Comparison of ENCODE assay signal across 8 cellular contexts in genomic region chr6:42224222-42225042, GRCh38. TPM values are rescaled to one million over a fixed set of nuclear protein-coding genes. Genes with fewer than 3 reads are reported as not detected.
A peak's percentile ranks its signal among the peaks of the same experiment; 100 is the strongest.
DNase-seq lines count a peak whose midpoint lies in the region; ATAC-seq, FAIRE-seq and TF ChIP-seq lines count a peak whose summit lies in the region.

No MANE protein-coding gene starts in this region.

- peaks cover 0 to 6% (median 0%) of the 10 kb centered on the region in 4 donors for H3K4me1 ChIP-seq in upper lobe of left lung

- DNase-seq in GM12891 (ENCODE audit: insufficient read length, low spot score) (no peak), HS-5 (ENCODE audit: low read depth) (peak; percentile 91), dedifferentiated amniotic fluid mesenchymal stem cell (ENCODE audit: extremely low spot score) (peak; percentile 36), Right ventricle myocardium inferior (ENCODE audit: missing footprints) (no peak), upper lobe of left lung (no peak), hypothalamus (lab: John Stamatoyannopoulos, UW) (no peak), NCI-H187 treated with DMSO at 0.1 percent for 48 hours (lab: John Stamatoyannopoulos, UW) (no peak)

- H3K36me3 ChIP-seq in upper lobe of left lung = peaks cover 0 to 5% (median 2%) of the 10 kb centered on the region in 4 donors

- intact Hi-C loops in Right ventricle myocardium inferior (cut with DNase I) = no loop called here

- no peak for TF ChIP-seq CTCF in upper lobe of left lung (IDR thresholded peaks at IDR 0.05)

- TF ChIP-seq POLR2A in GM12891 (IDR thresholded peaks at IDR 0.05; ENCODE audit: low read depth, low read length) = no peak
- TF ChIP-seq POLR2A in upper lobe of left lung (IDR thresholded peaks at IDR 0.05) = no peak

- TF ChIP-seq EP300 in upper lobe of left lung (IDR thresholded peaks at IDR 0.05) = no peak

- no peaks in the 10 kb centered on the region for H3K27me3 ChIP-seq in upper lobe of left lung

- ATAC-seq in GM21528 (IDR thresholded peaks at IDR 0.05; ENCODE audit: low FRiP score, unreplicated experiment) (peak; percentile 79), Right ventricle myocardium inferior (no peak), upper lobe of left lung (ENCODE audit: low FRiP score in 2 of 2) (no peak)

- H3K27ac ChIP-seq in upper lobe of left lung = no peak overlapping the region

- FAIRE-seq in GM12891 (lab: Jason Lieb, UNC) = peak; percentile 80

- no peak overlapping the region for H3K4me3 ChIP-seq in upper lobe of left lung

- H3K9me3 ChIP-seq in upper lobe of left lung = no peaks in the 10 kb centered on the region

- WGBS in upper lobe of left lung, 2 donors = 71 to 85% methylated on average over 12 of the region's 12 CpGs

TF ChIP-seq in GM12891, 5 proteins besides CTCF, POLR2A, EP300 and RAD21:
- TF ChIP-seq POU2F2 (IDR thresholded peaks at IDR 0.05; ENCODE audit: low read depth, low read length) (peak; percentile 94), SPI1 (IDR thresholded peaks at IDR 0.05; ENCODE audit: low read depth, low read length) (no peak), POLR2AphosphoS5 (IDR thresholded peaks at IDR 0.05; ENCODE audit: low read depth, low read length) (no peak; the same call in 1 of the 2 replicates), TAF1 (IDR thresholded peaks at IDR 0.05; ENCODE audit: low read depth, low read length) (0 out of 2 replicates have a peak, but pooled peaks have one; percentile 19)

RNA-seq across cellular contexts. Expression of gene MRPS10, which starts 6.8 kb away (rescaled TPM):
- 18.0 TPM for polyA plus RNA-seq in GM12891 (2012; ENCODE audit: low read depth, missing spikeins)
- 62.3 TPM for total RNA-seq in Right ventricle myocardium inferior
- total RNA-seq in upper lobe of left lung = 10 to 100 TPM in 5 of 6 donors, 1 to 10 TPM in 1; 9.2 to 32.4 (median 21.2) TPM

RNA-seq across cellular contexts. Expression of gene GUCA1B, which starts 29.7 kb away (rescaled TPM):
- not detected for polyA plus RNA-seq in GM12891 (2012; ENCODE audit: low read depth, missing spikeins)
- total RNA-seq in Right ventricle myocardium inferior (1.2 TPM), upper lobe of left lung (10 to 100 TPM in 1 of 6 donors, 1 to 10 TPM in 3, under 1 TPM in 1, not detected in 1; 0.76 to 10.5 (median 1.3) TPM)

RNA-seq across cellular contexts. Expression of gene GUCA1A, which starts 51.3 kb away (rescaled TPM):
- polyA plus RNA-seq in GM12891 (2012; ENCODE audit: low read depth, missing spikeins) = not detected
- not detected for total RNA-seq in Right ventricle myocardium inferior
- total RNA-seq in upper lobe of left lung = not detected

Comparison
In these comparisons a context has a peak if more than half of its experiments do, and no peak if none do; other contexts are left out.
1. DNase-seq: peak in HS-5 (single experiment) and dedifferentiated amniotic fluid mesenchymal stem cell (single experiment); none in GM12891 (single experiment), Right ventricle myocardium inferior (single experiment), upper lobe of left lung (0 of 2), hypothalamus (0 of 51) and NCI-H187 treated with DMSO at 0.1 percent for 48 hours (single experiment).